In the genomic region with DNA sequence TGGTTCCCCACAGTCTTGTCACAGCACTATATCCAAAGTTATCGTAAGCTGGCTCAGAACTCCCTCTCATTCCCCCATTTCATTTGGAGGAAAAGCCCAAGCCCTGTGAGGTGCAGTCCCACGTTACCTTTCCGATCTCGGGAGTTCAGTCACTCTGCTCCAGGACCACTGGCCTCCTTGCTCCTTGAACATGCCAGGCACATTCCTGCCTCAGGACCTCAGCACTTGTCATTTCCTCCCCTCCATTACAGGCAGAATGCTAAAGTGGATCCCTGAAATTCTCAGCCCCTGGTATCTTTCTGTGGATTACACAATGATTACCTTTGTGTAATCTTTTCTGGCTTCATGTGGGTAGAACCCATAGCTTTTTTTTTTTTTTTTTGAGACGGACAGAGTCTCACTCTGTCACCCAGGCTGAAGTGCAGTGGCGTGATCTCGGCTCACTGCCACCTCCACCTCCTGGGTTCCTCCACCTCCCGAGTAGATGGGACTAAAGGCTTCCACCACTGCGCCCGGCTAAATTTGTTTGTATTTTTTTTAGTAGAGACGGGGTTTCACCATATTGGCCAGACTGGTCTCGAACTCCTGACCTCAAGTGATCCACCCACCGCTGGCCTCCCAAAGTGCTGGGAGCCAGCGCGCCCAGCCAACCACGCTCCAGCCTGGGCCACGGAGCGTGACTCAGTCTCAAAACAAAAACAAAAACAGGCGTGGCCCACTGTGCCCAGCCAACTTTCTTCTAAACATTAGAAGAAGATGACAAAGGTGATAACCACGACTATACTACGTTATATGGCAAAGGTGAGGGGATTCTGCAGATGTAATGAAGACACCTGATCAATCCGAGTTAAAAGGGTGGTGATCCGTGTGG, we compare ENCODE assay signal across 1 cellular context.
TF ChIP-seq lines count a peak whose summit lies in the region.

No MANE protein-coding gene starts in this region.

TF ChIP-seq in HepG2, 621 proteins besides CTCF, POLR2A, EP300 and RAD21 (continues in another document):
- TF ChIP-seq GATA4 (IDR thresholded peaks at IDR 0.05; ENCODE audit: borderline replicate concordance, low read depth) (no peak), ZNF687 (CRISPR knock-in tag; IDR thresholded peaks at IDR 0.05) (0 out of 2 replicates have a peak, but pooled peaks have one; percentile 25), HNRNPK (IDR thresholded peaks at IDR 0.05; ENCODE audit: low read depth, low read length, poor library complexity, severe bottlenecking) (no peak), MAX (IDR thresholded peaks at IDR 0.05) (0 out of 2 replicates have a peak, but pooled peaks have one; percentile 35), ZSCAN22 (CRISPR knock-in tag; IDR thresholded peaks at IDR 0.05) (no peak), ZSCAN29 (CRISPR knock-in tag; conservative IDR thresholded peaks at IDR 0.05) (no peak), ZBTB1 (CRISPR knock-in tag; IDR thresholded peaks at IDR 0.05; ENCODE audit: borderline replicate concordance) (no peak), ZNF672 (CRISPR knock-in tag; IDR thresholded peaks at IDR 0.05) (no peak), NR2F6 (IDR thresholded peaks at IDR 0.05) (no peak), NR2F6 (CRISPR knock-in tag; IDR thresholded peaks at IDR 0.05) (0 out of 2 replicates have a peak, but pooled peaks have one; percentile 12), PHF21A (CRISPR knock-in tag; IDR thresholded peaks at IDR 0.05) (0 out of 2 replicates have a peak, but pooled peaks have one; percentile 40), ZNF281 (CRISPR knock-in tag; IDR thresholded peaks at IDR 0.05; ENCODE audit: borderline replicate concordance) (no peak), ZNF768 (CRISPR knock-in tag; IDR thresholded peaks at IDR 0.05) (0 out of 2 replicates have a peak, but pooled peaks have one; percentile 29), FOXP1 (IDR thresholded peaks at IDR 0.05) (no peak), FOXP1 (CRISPR knock-in tag; IDR thresholded peaks at IDR 0.05) (peak; percentile 52), CEBPG (CRISPR knock-in tag; IDR thresholded peaks at IDR 0.05) (peak; percentile 53), KLF9 (CRISPR knock-in tag; IDR thresholded peaks at IDR 0.05; ENCODE audit: low read depth) (no peak), PRDM15 (CRISPR knock-in tag; IDR thresholded peaks at IDR 0.05) (no peak), XBP1 (CRISPR knock-in tag; IDR thresholded peaks at IDR 0.05) (no peak), EEA1 (CRISPR knock-in tag; IDR thresholded peaks at IDR 0.05; ENCODE audit: borderline replicate concordance) (0 out of 2 replicates have a peak, but pooled peaks have one; percentile 36), HOXD1 (CRISPR knock-in tag; IDR thresholded peaks at IDR 0.05) (no peak), ZNF512B (CRISPR knock-in tag; IDR thresholded peaks at IDR 0.05; ENCODE audit: borderline replicate concordance) (no peak), TFAP4 (IDR thresholded peaks at IDR 0.05; ENCODE audit: borderline replicate concordance, low read depth) (no peak), ZNF460 (CRISPR knock-in tag; IDR thresholded peaks at IDR 0.05; ENCODE audit: borderline replicate concordance) (peak; percentile 34; the same call in 1 of the 2 replicates), ZNF616 (CRISPR knock-in tag; IDR thresholded peaks at IDR 0.05; ENCODE audit: low read depth) (no peak), HOXA3 (CRISPR knock-in tag; IDR thresholded peaks at IDR 0.05) (no peak)
- TF ChIP-seq, protein P1, sequence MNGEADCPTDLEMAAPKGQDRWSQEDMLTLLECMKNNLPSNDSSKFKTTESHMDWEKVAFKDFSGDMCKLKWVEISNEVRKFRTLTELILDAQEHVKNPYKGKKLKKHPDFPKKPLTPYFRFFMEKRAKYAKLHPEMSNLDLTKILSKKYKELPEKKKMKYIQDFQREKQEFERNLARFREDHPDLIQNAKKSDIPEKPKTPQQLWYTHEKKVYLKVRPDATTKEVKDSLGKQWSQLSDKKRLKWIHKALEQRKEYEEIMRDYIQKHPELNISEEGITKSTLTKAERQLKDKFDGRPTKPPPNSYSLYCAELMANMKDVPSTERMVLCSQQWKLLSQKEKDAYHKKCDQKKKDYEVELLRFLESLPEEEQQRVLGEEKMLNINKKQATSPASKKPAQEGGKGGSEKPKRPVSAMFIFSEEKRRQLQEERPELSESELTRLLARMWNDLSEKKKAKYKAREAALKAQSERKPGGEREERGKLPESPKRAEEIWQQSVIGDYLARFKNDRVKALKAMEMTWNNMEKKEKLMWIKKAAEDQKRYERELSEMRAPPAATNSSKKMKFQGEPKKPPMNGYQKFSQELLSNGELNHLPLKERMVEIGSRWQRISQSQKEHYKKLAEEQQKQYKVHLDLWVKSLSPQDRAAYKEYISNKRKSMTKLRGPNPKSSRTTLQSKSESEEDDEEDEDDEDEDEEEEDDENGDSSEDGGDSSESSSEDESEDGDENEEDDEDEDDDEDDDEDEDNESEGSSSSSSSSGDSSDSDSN (CRISPR knock-in tag; IDR thresholded peaks at IDR 0.05), result 0 out of 2 replicates have a peak, but pooled peaks have one; percentile 15
- TF ChIP-seq, protein P2, sequence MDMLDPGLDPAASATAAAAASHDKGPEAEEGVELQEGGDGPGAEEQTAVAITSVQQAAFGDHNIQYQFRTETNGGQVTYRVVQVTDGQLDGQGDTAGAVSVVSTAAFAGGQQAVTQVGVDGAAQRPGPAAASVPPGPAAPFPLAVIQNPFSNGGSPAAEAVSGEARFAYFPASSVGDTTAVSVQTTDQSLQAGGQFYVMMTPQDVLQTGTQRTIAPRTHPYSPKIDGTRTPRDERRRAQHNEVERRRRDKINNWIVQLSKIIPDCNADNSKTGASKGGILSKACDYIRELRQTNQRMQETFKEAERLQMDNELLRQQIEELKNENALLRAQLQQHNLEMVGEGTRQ (IDR thresholded peaks at IDR 0.05; ENCODE audit: low read depth, low read length), result no peak
- TF ChIP-seq, protein P2 (CRISPR knock-in tag; IDR thresholded peaks at IDR 0.05; ENCODE audit: borderline replicate concordance), result peak; percentile 19; the same call in 1 of the 2 replicates
- TF ChIP-seq, protein P3, sequence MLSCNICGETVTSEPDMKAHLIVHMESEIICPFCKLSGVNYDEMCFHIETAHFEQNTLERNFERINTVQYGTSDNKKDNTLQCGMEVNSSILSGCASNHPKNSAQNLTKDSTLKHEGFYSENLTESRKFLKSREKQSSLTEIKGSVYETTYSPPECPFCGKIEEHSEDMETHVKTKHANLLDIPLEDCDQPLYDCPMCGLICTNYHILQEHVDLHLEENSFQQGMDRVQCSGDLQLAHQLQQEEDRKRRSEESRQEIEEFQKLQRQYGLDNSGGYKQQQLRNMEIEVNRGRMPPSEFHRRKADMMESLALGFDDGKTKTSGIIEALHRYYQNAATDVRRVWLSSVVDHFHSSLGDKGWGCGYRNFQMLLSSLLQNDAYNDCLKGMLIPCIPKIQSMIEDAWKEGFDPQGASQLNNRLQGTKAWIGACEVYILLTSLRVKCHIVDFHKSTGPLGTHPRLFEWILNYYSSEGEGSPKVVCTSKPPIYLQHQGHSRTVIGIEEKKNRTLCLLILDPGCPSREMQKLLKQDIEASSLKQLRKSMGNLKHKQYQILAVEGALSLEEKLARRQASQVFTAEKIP (CRISPR knock-in tag; IDR thresholded peaks at IDR 0.05; ENCODE audit: borderline replicate concordance), result no peak
